11 cellular contexts compared by ENCODE assay signal in the genomic region with DNA sequence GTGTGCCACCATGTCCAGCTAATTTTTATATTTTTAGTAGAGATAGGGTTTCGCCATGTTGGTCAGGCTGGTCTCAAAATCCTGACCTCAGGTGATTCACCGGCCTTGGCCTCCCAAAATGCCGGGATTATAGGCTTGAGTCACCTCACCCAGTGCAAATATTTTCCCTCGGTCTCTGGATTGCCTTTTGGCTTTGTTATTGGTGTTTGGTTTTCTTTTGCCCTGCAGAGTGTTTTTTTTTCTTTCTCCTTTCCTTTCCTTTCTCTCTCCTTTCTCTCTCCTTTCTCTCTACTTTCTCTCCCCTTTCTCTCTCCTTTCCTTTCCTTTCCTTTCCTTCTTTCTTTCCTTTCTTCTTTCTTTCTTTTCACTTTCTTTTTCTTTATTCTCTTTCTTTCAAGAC. TPM values are rescaled to one million over a fixed set of nuclear protein-coding genes. Genes with fewer than 3 reads are reported as not detected.
DNase-seq lines count a peak whose midpoint lies in the region; ATAC-seq, FAIRE-seq and TF ChIP-seq lines count a peak whose summit lies in the region.
"Had no signal": no experiment of that assay in that cellular context is flagged by ENCODE, and none has a peak within 500 bp of the region (broad histone marks: within the 10 kb centered on the region; RNA-seq: fewer than 3 reads in every experiment).

No MANE protein-coding gene starts in this region.

- no peak for FAIRE-seq in GM19239 (lab: Jason Lieb, UNC)

- DNase-seq in HFF-Myc (ENCODE audit: extremely low read depth, low read depth) = peak; percentile 27
- DNase-seq in amniotic stem cell (lab: John Stamatoyannopoulos, UW) = peak; percentile 31
- peak; percentile 1 for DNase-seq in kidney glomerular epithelial cell (lab: John Stamatoyannopoulos, UW)
- DNase-seq in NCI-H1694 treated with DMSO at 0.1 percent for 48 hours (lab: John Stamatoyannopoulos, UW) = no peak
- no peak for DNase-seq in activated effector memory CD4-positive, alpha-beta T cell treated with Interleukin-2 at 50 U/mL for 16 hours
- DNase-seq in GM19239 (ENCODE audit: insufficient read length, low spot score) = no peak
- DNase-seq: left cardiac atrium had no signal

- TF ChIP-seq CTCF in 22Rv1 (IDR thresholded peaks at IDR 0.05) (no peak), HFF-Myc (IDR thresholded peaks at IDR 0.05; ENCODE audit: low read depth, low read length, missing control alignments) (no peak)

- ATAC-seq in esophagus mucosa = no peak
- ATAC-seq: left cardiac atrium had no signal

- H3K27ac ChIP-seq in 22Rv1 = peak overlapping the region; percentile 55
- H3K27ac ChIP-seq: foreskin keratinocyte, neutrophil had no signal

- H3K4me3 ChIP-seq in HFF-Myc (replicated peaks; ENCODE audit: low read depth, low read length) = no peak overlapping the region

RNA-seq across cellular contexts. Expression of a gene that starts 33.2 kb away (rescaled TPM):
- total RNA-seq in esophagus mucosa = 22.4 TPM

Comparison
In these comparisons a context has a peak if more than half of its experiments do, and no peak if none do; other contexts are left out.
1. DNase-seq: peak in HFF-Myc (single experiment), amniotic stem cell (single experiment) and kidney glomerular epithelial cell (single experiment); none in NCI-H1694 treated with DMSO at 0.1 percent for 48 hours (single experiment), activated effector memory CD4-positive, alpha-beta T cell treated with Interleukin-2 at 50 U/mL for 16 hours (single experiment) and GM19239 (single experiment).